ENCODE assay signal across 1 cellular context in the genomic region with DNA sequence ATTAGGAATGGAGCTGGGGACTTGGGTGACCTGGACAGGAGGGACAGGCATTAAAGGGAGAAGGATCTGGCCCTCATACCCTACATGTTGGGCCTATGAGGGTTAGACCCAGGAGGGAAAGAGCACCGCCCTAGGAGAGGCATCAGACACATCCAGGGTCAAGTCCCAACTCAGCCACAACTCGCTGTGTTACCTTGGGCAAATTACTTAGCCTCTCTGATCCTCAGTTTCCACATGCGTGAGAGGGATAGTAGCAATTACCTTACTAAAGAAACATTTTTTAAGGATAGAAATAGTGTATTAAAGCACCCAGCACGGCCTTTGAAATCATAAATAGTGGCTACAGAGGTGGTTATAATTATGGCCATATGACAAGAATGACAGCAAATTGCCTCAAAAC.
A peak's percentile ranks its signal among the peaks of the same experiment; 100 is the strongest.
TF ChIP-seq lines count a peak whose summit lies in the region.

No MANE protein-coding gene starts in this region.

TF ChIP-seq in K562, 482 proteins besides CTCF, POLR2A, EP300 and RAD21 (continued from another document and continues in another):
- TF ChIP-seq, protein P1, sequence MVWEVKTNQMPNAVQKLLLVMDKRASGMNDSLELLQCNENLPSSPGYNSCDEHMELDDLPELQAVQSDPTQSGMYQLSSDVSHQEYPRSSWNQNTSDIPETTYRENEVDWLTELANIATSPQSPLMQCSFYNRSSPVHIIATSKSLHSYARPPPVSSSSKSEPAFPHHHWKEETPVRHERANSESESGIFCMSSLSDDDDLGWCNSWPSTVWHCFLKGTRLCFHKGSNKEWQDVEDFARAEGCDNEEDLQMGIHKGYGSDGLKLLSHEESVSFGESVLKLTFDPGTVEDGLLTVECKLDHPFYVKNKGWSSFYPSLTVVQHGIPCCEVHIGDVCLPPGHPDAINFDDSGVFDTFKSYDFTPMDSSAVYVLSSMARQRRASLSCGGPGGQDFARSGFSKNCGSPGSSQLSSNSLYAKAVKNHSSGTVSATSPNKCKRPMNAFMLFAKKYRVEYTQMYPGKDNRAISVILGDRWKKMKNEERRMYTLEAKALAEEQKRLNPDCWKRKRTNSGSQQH (CRISPR knock-in tag; IDR thresholded peaks at IDR 0.05): no peak
- TF ChIP-seq, protein P2, sequence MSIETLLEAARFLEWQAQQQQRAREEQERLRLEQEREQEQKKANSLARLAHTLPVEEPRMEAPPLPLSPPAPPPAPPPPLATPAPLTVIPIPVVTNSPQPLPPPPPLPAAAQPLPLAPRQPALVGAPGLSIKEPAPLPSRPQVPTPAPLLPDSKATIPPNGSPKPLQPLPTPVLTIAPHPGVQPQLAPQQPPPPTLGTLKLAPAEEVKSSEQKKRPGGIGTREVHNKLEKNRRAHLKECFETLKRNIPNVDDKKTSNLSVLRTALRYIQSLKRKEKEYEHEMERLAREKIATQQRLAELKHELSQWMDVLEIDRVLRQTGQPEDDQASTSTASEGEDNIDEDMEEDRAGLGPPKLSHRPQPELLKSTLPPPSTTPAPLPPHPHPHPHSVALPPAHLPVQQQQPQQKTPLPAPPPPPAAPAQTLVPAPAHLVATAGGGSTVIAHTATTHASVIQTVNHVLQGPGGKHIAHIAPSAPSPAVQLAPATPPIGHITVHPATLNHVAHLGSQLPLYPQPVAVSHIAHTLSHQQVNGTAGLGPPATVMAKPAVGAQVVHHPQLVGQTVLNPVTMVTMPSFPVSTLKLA (conservative IDR thresholded peaks at IDR 0.05): no peak
- TF ChIP-seq CHCHD3 (CRISPR knock-in tag; IDR thresholded peaks at IDR 0.05) (no peak), SMARCB1 (IDR thresholded peaks at IDR 0.05; ENCODE audit: insufficient read length, low read depth) (no peak), ASH1L (IDR thresholded peaks at IDR 0.05; ENCODE audit: borderline replicate concordance, low read depth, partially characterized antibody) (no peak), RNF2 (IDR thresholded peaks at IDR 0.05) (no peak), ESRRA (IDR thresholded peaks at IDR 0.05; ENCODE audit: borderline replicate concordance, low read depth) (peak; percentile 9; the same call in 1 of the 2 replicates), BCOR (IDR thresholded peaks at IDR 0.05) (peak; percentile 98), GABPB2 (CRISPR knock-in tag; conservative IDR thresholded peaks at IDR 0.05) (no peak), PHTF2 (CRISPR knock-in tag; IDR thresholded peaks at IDR 0.05) (no peak), TOE1 (IDR thresholded peaks at IDR 0.05; ENCODE audit: borderline replicate concordance) (0 out of 2 replicates have a peak, but pooled peaks have one; percentile 5), TOE1 (CRISPR knock-in tag; IDR thresholded peaks at IDR 0.05; ENCODE audit: borderline replicate concordance, low read depth) (no peak), CBFA2T2 (conservative IDR thresholded peaks at IDR 0.05) (no peak), CAMTA2 (CRISPR knock-in tag; conservative IDR thresholded peaks at IDR 0.05) (no peak), NFXL1 (CRISPR knock-in tag; IDR thresholded peaks at IDR 0.05) (no peak), IRF2 (CRISPR knock-in tag; IDR thresholded peaks at IDR 0.05) (no peak), C11orf30 (IDR thresholded peaks at IDR 0.05; ENCODE audit: low read depth) (no peak), ZNF165 (CRISPR knock-in tag; IDR thresholded peaks at IDR 0.05; ENCODE audit: borderline replicate concordance) (no peak), CHD2 (IDR thresholded peaks at IDR 0.05; ENCODE audit: low read depth, low read length) (no peak), ZNF76 (CRISPR knock-in tag; IDR thresholded peaks at IDR 0.05; ENCODE audit: borderline replicate concordance) (no peak), ZNF316 (IDR thresholded peaks at IDR 0.05) (no peak), THRAP3 (IDR thresholded peaks at IDR 0.05; ENCODE audit: borderline replicate concordance) (no peak), ZFP36 (IDR thresholded peaks at IDR 0.05; ENCODE audit: low read depth, low read length, partially characterized antibody) (peak; percentile 93), PHB (CRISPR knock-in tag; IDR thresholded peaks at IDR 0.05) (no peak), RBM25 (IDR thresholded peaks at IDR 0.05; ENCODE audit: low read depth, low read length, severe bottlenecking) (peak; percentile 93), BRCA1 (IDR thresholded peaks at IDR 0.05) (no peak), BRCA1 (CRISPR knock-in tag; IDR thresholded peaks at IDR 0.05) (no peak), SMARCA5 (IDR thresholded peaks at IDR 0.05) (peak; percentile 90)
- TF ChIP-seq, protein P3, sequence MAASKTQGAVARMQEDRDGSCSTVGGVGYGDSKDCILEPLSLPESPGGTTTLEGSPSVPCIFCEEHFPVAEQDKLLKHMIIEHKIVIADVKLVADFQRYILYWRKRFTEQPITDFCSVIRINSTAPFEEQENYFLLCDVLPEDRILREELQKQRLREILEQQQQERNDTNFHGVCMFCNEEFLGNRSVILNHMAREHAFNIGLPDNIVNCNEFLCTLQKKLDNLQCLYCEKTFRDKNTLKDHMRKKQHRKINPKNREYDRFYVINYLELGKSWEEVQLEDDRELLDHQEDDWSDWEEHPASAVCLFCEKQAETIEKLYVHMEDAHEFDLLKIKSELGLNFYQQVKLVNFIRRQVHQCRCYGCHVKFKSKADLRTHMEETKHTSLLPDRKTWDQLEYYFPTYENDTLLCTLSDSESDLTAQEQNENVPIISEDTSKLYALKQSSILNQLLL (CRISPR knock-in tag; IDR thresholded peaks at IDR 0.05; ENCODE audit: borderline replicate concordance): no peak
- TF ChIP-seq, protein P4, sequence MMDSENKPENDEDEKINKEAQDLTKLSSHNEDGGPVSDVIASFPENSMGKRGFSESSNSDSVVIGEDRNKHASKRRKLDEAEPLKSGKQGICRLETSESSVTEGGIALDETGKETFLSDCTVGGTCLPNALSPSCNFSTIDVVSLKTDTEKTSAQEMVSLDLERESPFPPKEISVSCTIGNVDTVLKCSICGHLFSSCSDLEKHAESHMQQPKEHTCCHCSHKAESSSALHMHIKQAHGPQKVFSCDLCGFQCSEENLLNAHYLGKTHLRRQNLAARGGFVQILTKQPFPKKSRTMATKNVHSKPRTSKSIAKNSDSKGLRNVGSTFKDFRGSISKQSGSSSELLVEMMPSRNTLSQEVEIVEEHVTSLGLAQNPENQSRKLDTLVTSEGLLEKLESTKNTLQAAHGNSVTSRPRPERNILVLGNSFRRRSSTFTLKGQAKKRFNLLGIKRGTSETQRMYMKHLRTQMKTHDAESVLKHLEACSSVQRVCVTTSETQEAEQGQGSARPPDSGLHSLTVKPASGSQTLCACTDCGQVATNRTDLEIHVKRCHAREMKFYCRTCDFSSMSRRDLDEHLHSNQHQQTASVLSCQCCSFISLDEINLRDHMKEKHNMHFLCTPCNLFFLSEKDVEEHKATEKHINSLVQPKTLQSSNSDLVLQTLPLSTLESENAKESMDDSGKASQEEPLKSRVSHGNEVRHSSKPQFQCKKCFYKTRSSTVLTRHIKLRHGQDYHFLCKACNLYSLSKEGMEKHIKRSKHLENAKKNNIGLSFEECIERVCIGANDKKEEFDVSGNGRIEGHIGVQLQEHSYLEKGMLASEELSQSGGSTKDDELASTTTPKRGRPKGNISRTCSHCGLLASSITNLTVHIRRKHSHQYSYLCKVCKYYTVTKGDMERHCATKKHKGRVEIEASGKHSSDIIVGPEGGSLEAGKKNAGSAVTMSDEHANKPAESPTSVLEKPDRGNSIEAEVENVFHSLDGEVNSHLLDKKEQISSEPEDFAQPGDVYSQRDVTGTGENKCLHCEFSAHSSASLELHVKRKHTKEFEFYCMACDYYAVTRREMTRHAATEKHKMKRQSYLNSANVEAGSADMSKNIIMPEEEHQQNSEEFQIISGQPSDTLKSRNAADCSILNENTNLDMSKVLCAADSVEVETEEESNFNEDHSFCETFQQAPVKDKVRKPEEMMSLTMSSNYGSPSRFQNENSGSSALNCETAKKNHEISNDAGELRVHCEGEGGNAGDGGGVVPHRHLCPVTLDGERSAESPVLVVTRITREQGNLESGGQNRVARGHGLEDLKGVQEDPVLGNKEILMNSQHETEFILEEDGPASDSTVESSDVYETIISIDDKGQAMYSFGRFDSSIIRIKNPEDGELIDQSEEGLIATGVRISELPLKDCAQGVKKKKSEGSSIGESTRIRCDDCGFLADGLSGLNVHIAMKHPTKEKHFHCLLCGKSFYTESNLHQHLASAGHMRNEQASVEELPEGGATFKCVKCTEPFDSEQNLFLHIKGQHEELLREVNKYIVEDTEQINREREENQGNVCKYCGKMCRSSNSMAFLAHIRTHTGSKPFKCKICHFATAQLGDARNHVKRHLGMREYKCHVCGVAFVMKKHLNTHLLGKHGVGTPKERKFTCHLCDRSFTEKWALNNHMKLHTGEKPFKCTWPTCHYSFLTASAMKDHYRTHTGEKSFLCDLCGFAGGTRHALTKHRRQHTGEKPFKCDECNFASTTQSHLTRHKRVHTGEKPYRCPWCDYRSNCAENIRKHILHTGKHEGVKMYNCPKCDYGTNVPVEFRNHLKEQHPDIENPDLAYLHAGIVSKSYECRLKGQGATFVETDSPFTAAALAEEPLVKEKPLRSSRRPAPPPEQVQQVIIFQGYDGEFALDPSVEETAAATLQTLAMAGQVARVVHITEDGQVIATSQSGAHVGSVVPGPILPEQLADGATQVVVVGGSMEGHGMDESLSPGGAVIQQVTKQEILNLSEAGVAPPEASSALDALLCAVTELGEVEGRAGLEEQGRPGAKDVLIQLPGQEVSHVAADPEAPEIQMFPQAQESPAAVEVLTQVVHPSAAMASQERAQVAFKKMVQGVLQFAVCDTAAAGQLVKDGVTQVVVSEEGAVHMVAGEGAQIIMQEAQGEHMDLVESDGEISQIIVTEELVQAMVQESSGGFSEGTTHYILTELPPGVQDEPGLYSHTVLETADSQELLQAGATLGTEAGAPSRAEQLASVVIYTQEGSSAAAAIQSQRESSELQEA (IDR thresholded peaks at IDR 0.05; ENCODE audit: low read depth): no peak
- TF ChIP-seq, protein P5, sequence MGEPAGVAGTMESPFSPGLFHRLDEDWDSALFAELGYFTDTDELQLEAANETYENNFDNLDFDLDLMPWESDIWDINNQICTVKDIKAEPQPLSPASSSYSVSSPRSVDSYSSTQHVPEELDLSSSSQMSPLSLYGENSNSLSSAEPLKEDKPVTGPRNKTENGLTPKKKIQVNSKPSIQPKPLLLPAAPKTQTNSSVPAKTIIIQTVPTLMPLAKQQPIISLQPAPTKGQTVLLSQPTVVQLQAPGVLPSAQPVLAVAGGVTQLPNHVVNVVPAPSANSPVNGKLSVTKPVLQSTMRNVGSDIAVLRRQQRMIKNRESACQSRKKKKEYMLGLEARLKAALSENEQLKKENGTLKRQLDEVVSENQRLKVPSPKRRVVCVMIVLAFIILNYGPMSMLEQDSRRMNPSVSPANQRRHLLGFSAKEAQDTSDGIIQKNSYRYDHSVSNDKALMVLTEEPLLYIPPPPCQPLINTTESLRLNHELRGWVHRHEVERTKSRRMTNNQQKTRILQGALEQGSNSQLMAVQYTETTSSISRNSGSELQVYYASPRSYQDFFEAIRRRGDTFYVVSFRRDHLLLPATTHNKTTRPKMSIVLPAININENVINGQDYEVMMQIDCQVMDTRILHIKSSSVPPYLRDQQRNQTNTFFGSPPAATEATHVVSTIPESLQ (CRISPR knock-in tag; IDR thresholded peaks at IDR 0.05): no peak
- TF ChIP-seq, protein P6, sequence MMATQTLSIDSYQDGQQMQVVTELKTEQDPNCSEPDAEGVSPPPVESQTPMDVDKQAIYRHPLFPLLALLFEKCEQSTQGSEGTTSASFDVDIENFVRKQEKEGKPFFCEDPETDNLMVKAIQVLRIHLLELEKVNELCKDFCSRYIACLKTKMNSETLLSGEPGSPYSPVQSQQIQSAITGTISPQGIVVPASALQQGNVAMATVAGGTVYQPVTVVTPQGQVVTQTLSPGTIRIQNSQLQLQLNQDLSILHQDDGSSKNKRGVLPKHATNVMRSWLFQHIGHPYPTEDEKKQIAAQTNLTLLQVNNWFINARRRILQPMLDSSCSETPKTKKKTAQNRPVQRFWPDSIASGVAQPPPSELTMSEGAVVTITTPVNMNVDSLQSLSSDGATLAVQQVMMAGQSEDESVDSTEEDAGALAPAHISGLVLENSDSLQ (IDR thresholded peaks at IDR 0.05): 0 out of 2 replicates have a peak, but pooled peaks have one; percentile 29
- TF ChIP-seq, protein P7, sequence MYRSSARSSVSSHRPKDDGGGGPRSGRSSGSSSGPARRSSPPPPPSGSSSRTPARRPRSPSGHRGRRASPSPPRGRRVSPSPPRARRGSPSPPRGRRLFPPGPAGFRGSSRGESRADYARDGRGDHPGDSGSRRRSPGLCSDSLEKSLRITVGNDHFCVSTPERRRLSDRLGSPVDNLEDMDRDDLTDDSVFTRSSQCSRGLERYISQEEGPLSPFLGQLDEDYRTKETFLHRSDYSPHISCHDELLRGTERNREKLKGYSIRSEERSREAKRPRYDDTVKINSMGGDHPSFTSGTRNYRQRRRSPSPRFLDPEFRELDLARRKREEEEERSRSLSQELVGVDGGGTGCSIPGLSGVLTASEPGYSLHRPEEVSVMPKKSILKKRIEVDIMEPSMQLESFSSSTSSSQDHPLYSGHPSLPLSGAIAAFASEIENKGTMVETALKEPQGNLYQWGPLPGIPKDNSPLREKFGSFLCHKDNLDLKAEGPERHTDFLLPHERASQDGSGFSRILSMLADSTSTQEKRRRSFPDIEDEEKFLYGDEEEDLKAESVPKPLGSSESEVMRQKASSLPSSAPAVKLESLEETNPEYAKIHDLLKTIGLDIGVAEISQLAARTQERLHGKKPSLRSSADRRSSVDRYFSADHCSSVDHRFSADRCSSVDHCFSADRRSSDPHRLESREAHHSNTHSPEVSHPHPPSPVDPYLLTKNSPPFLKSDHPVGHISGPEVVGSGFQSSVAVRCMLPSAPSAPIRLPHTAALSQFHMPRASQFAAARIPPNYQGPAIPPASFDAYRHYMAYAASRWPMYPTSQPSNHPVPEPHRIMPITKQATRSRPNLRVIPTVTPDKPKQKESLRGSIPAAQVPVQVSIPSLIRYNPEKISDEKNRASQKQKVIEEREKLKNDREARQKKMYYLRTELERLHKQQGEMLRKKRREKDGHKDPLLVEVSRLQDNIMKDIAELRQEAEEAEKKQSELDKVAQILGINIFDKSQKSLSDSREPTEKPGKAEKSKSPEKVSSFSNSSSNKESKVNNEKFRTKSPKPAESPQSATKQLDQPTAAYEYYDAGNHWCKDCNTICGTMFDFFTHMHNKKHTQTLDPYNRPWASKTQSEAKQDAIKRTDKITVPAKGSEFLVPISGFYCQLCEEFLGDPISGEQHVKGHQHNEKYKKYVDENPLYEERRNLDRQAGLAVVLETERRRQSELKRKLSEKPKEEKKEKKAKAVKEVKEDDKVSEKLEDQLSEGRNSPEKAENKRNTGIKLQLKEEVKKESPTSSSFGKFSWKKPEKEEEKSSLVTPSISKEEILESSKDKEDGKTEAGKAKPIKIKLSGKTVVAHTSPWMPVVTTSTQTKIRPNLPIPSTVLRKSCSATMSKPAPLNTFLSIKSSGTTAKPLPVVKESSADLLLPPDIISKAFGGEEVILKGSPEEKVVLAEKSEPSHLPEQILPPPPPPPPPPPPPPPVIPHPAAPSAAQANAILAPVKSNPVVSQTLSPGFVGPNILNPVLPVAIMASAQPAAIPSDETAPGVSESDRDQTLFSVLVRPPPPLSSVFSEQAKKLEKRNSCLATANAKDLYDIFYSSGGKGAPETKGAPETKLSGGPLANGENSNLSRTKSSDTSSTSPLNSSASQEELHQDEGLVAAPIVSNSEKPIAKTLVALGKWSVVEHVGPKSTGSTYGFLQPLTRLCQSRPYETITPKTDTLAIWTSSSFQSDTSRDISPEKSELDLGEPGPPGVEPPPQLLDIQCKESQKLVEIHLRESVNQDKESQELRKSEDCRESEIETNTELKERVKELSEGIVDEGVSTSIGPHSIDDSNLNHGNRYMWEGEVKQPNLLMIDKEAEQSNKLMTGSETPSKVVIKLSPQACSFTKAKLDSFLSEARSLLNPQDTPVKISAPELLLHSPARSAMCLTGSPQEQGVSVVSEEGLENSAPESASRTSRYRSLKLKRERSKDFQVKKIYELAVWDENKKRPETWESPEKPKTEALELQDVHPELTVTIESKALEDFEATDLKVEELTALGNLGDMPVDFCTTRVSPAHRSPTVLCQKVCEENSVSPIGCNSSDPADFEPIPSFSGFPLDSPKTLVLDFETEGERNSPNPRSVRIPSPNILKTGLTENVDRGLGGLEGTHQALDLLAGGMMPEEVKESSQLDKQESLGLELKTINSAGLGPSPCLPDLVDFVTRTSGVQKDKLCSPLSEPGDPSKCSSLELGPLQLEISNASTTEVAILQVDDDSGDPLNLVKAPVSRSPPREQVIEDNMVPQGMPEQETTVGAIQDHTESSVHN (IDR thresholded peaks at IDR 0.05; ENCODE audit: borderline replicate concordance in 1 of 2, low read depth in 1 of 2): no peak
